Comparison of ENCODE assay signal across 9 cellular contexts in genomic region chr1:40802078-40803075, GRCh38. TPM values are rescaled to one million over a fixed set of nuclear protein-coding genes. Genes with fewer than 3 reads are reported as not detected.
DNase-seq lines count a peak whose midpoint lies in the region; ATAC-seq and TF ChIP-seq lines count a peak whose summit lies in the region.
"Had no signal": no experiment of that assay in that cellular context is flagged by ENCODE, and none has a peak within 500 bp of the region (broad histone marks: within the 10 kb centered on the region; RNA-seq: fewer than 3 reads in every experiment).

No MANE protein-coding gene starts in this region.

- H4K20me1 ChIP-seq in OCI-LY7 (ENCODE audit: insufficient read depth, low read length) = no peaks in the 10 kb centered on the region
- H4K20me1 ChIP-seq in neural progenitor cell (ENCODE audit: low read depth) = peaks cover 8% of the 10 kb centered on the region

- no peak for TF ChIP-seq POLR2A in stomach (IDR thresholded peaks at IDR 0.05)

- peak overlapping the region; percentile 26; the same call in 1 of the 2 replicates for H3K4me3 ChIP-seq in GM08714 (ENCODE audit: low read length)
- H3K4me3 ChIP-seq in OCI-LY7 (ENCODE audit: low read depth, low read length, poor library complexity, severe bottlenecking) = peak overlapping the region; percentile 50
- H3K4me3 ChIP-seq in fibroblast of villous mesenchyme (ENCODE audit: low read depth, low read length) = peak overlapping the region; percentile 48
- H3K4me3 ChIP-seq in neural progenitor cell = peak overlapping the region; percentile 24
- peak overlapping the region; percentile 41 to 49 (median 42) for H3K4me3 ChIP-seq in stomach

- ATAC-seq in HG03108 (IDR thresholded peaks at IDR 0.05; ENCODE audit: unreplicated experiment) (peak; percentile 65), HG03097 (IDR thresholded peaks at IDR 0.05; ENCODE audit: low FRiP score, unreplicated experiment) (no peak)

- no peak overlapping the region for H3K9ac ChIP-seq in neural progenitor cell

- H3K9me3 ChIP-seq in OCI-LY7 (ENCODE audit: low read length) (no peaks in the 10 kb centered on the region), neural progenitor cell (ENCODE audit: low read depth) (no peaks in the 10 kb centered on the region), stomach (no peaks in the 10 kb centered on the region)

- BruUV-seq in OCI-LY7 (replicated peaks; lab: Mats Ljungman, UMichigan) = no TSS peak

- intact Hi-C loops in OCI-LY7 (cut with micrococcal nuclease; ENCODE audit: unreplicated experiment) = no loop called here
- intact Hi-C loops in stomach (cut with DNase I; ENCODE audit: low total_unique reads) = no loop called here

- H3K4me1 ChIP-seq in OCI-LY7 (ENCODE audit: insufficient read depth, low read length, poor library complexity, severe bottlenecking) (peaks cover 40% of the 10 kb centered on the region), neural progenitor cell (peaks cover 39% of the 10 kb centered on the region), stomach (peaks cover 30 to 87% (median 62%) of the 10 kb centered on the region in 4 donors)

- H3K4me2 ChIP-seq in OCI-LY7 (ENCODE audit: low read length) (peak overlapping the region; percentile 72), neural progenitor cell (peak overlapping the region; percentile 64)

- POLR2A ChIA-PET in OCI-LY7 (lab: Charles Lee) = no interaction called here

- CTCF ChIA-PET in OCI-LY7 (lab: Charles Lee; ENCODE audit: unreplicated experiment) = no interaction called here

- H3K36me3 Mint-ChIP-seq in neural progenitor cell = no peaks in the 10 kb centered on the region

- H3K9me3 Mint-ChIP-seq in neural progenitor cell = no peaks in the 10 kb centered on the region

- H3K4me3 Mint-ChIP-seq in neural progenitor cell = peak overlapping the region; percentile 69

- TF ChIP-seq EP300 in stomach (IDR thresholded peaks at IDR 0.05) = no peak

- peaks cover 23% of the 10 kb centered on the region for H3F3A ChIP-seq in neural progenitor cell (ENCODE audit: low read depth)

- H3K27me3 Mint-ChIP-seq in neural progenitor cell (ENCODE audit: insufficient read depth, low read depth) = peaks cover 11% of the 10 kb centered on the region

- H3K27ac ChIP-seq in OCI-LY7 (ENCODE audit: low read depth, low read length, poor library complexity, severe bottlenecking) (no peak overlapping the region), neural progenitor cell (no peak overlapping the region), stomach (peak overlapping the region; percentile 65 to 89 (median 78))
- H3K27ac ChIP-seq: epithelial cell of prostate had no signal

- DNase-seq in OCI-LY7 (ENCODE audit: low spot score) (peak; percentile 86), fibroblast of villous mesenchyme (ENCODE audit: low read depth) (peak; percentile 72), neural progenitor cell (ENCODE audit: low spot score) (peak; percentile 98), stomach (peak; percentile 91)
- peak; percentile 65 to 80 for DNase-seq in activated T-helper 1 cell treated with anti-CD3 and anti-CD28 coated beads, Interleukin-2, amount 50 U/mL, for 16 hours (ENCODE audit: low read depth in 1 of 2, low spot score in 1 of 2)

- no peaks in the 10 kb centered on the region for H3K36me3 ChIP-seq in OCI-LY7 (ENCODE audit: insufficient read depth, low read length)
- H3K36me3 ChIP-seq in neural progenitor cell = no peaks in the 10 kb centered on the region
- no peaks in the 10 kb centered on the region for H3K36me3 ChIP-seq in stomach

- WGBS in stomach, 5 donors = 6 to 14% (median 9%) methylated on average over 20 to 60 of the region's 60 CpGs

- H3K4me1 Mint-ChIP-seq in neural progenitor cell = peaks cover 65% of the 10 kb centered on the region

- H2AFZ ChIP-seq in OCI-LY7 (ENCODE audit: low read length) (peak overlapping the region; percentile 52; the same call in 1 of the 2 replicates), neural progenitor cell (replicated peaks) (peak overlapping the region; percentile 32)

- no peaks in the 10 kb centered on the region for H3K9me2 ChIP-seq in OCI-LY7 (ENCODE audit: insufficient read depth, low read length)

- TF ChIP-seq CTCF in OCI-LY7 (conservative IDR thresholded peaks at IDR 0.05; ENCODE audit: low read length) (no peak), fibroblast of villous mesenchyme (IDR thresholded peaks at IDR 0.05; ENCODE audit: insufficient read depth, low read depth, low read length) (no peak), neural progenitor cell (IDR thresholded peaks at IDR 0.05) (no peak), stomach (IDR thresholded peaks at IDR 0.05) (no peak)

- H3K79me2 ChIP-seq in OCI-LY7 (ENCODE audit: insufficient read depth, low read depth, low read length) (no peaks in the 10 kb centered on the region), neural progenitor cell (ENCODE audit: low read depth) (no peaks in the 10 kb centered on the region)

- no peak overlapping the region for H3K27ac Mint-ChIP-seq in neural progenitor cell

- H3K27me3 ChIP-seq in neural progenitor cell (peaks cover 11% of the 10 kb centered on the region), stomach (no peaks in the 10 kb centered on the region)

RNA-seq across cellular contexts. Expression of gene KCNQ4, which starts 18.8 kb away (rescaled TPM):
- total RNA-seq in OCI-LY7 (2014; rRNA removed; shearing (Covaris generic)) = 0.16 and 0.33 TPM in 2 replicates
- total RNA-seq in OCI-LY7 (2022) = 0.37 and 0.49 TPM in 2 replicates
- under 0.01 TPM in 2 replicates for total RNA-seq in fibroblast of villous mesenchyme
- total RNA-seq in neural progenitor cell (ENCODE audit: low replicate concordance) = 0.87 TPM in 1 of 2 replicates, not detected in the other
- total RNA-seq in stomach = 1 to 10 TPM in 2 of 5 donors, under 1 TPM in 2, not detected in 1; 0.55 to 7.6 (median 2.5) TPM
- polyA plus RNA-seq in stomach = 1 to 10 TPM in 1 of 3 donors, under 1 TPM in 2; 0.31 to 2.2 (median 0.56) TPM

RNA-seq across cellular contexts. Expression of gene CITED4, which starts 59.8 kb away (rescaled TPM):
- total RNA-seq in OCI-LY7 (2014; rRNA removed; shearing (Covaris generic)) = 2.0 TPM in 1 of 2 replicates, not detected in the other
- total RNA-seq in OCI-LY7 (2022) (not detected in 2 replicates), fibroblast of villous mesenchyme (1.7 and 5.2 TPM in 2 replicates), neural progenitor cell (ENCODE audit: low replicate concordance) (0.77 and 12.8 TPM in 2 replicates), stomach (100 to 1,000 TPM in 1 of 5 donors, 10 to 100 TPM in 3, 1 to 10 TPM in 1; 2.6 to 152 (median 38.4) TPM)
- polyA plus RNA-seq in stomach = 10 to 100 TPM in 2 of 3 donors, 1 to 10 TPM in 1; 8.6 to 22.5 (median 13.5) TPM

Comparison
In these comparisons a context has a peak if more than half of its experiments do, and no peak if none do; other contexts are left out.
1. H3K27ac ChIP-seq: peak in stomach (5 of 5); none in OCI-LY7 (single experiment) and neural progenitor cell (single experiment).
2. Peak in every context shown above with its lines, with median percentiles within 50 percentile points of each other: H3K4me3 ChIP-seq and DNase-seq.